8 cellular contexts compared by ENCODE assay signal in genomic region chr15:62119224-62119925, GRCh38. TPM values are rescaled to one million over a fixed set of nuclear protein-coding genes. Genes with fewer than 3 reads are reported as not detected.
A peak's percentile ranks its signal among the peaks of the same experiment; 100 is the strongest.
DNase-seq lines count a peak whose midpoint lies in the region; ATAC-seq and TF ChIP-seq lines count a peak whose summit lies in the region.

No MANE protein-coding gene starts in this region.

- peak overlapping the region; percentile 85 for H3K27ac Mint-ChIP-seq in endothelial cell (ENCODE audit: unreplicated experiment)
- H3K27ac Mint-ChIP-seq in natural killer cell treated with Interleukin-12 subunit alpha and Interleukin-12 subunit beta and Interleukin-15 and Interleukin-18, amount 100 ng/mL, for 72 hours, result peak overlapping the region; percentile 25 to 64

- peak; percentile 90 to 91 for ATAC-seq in natural killer cell treated with Interleukin-12 subunit alpha and Interleukin-12 subunit beta and Interleukin-15 and Interleukin-18, amount 100 ng/mL, for 72 hours
- ATAC-seq in HG03521 (IDR thresholded peaks at IDR 0.05; ENCODE audit: unreplicated experiment), result no peak
- no peak for ATAC-seq in HG03342 (IDR thresholded peaks at IDR 0.05; ENCODE audit: unreplicated experiment)

- no peaks in the 10 kb centered on the region for H3K36me3 Mint-ChIP-seq in endothelial cell (ENCODE audit: low read depth, unreplicated experiment)
- H3K36me3 Mint-ChIP-seq in natural killer cell treated with Interleukin-12 subunit alpha and Interleukin-12 subunit beta and Interleukin-15 and Interleukin-18, amount 100 ng/mL, for 72 hours, result no peaks in the 10 kb centered on the region

- H3K4me1 Mint-ChIP-seq in endothelial cell (ENCODE audit: unreplicated experiment), result peaks cover 53% of the 10 kb centered on the region
- peaks cover 11 to 22% of the 10 kb centered on the region in 2 donors for H3K4me1 Mint-ChIP-seq in natural killer cell treated with Interleukin-12 subunit alpha and Interleukin-12 subunit beta and Interleukin-15 and Interleukin-18, amount 100 ng/mL, for 72 hours (ENCODE audit: low read depth in 2 of 2)

- H3K27me3 Mint-ChIP-seq in endothelial cell (ENCODE audit: unreplicated experiment), result peaks cover 5% of the 10 kb centered on the region
- H3K27me3 Mint-ChIP-seq in natural killer cell treated with Interleukin-12 subunit alpha and Interleukin-12 subunit beta and Interleukin-15 and Interleukin-18, amount 100 ng/mL, for 72 hours, result peaks cover 9 to 16% of the 10 kb centered on the region in 2 donors

- H3K4me3 Mint-ChIP-seq in endothelial cell (ENCODE audit: unreplicated experiment), result no peak overlapping the region
- peak overlapping the region; percentile 49 for H3K4me3 Mint-ChIP-seq in natural killer cell treated with Interleukin-12 subunit alpha and Interleukin-12 subunit beta and Interleukin-15 and Interleukin-18, amount 100 ng/mL, for 72 hours

- no peak for TF ChIP-seq CTCF in endothelial cell (IDR thresholded peaks at IDR 0.05; ENCODE audit: unreplicated experiment)

- in situ Hi-C loops in SK-MEL-5 (cut with HindIII; ENCODE audit: low pct_unique_long_range_greater_than_20kb, low sequenced_read_pairs), result no loop called here

- DNase-seq in activated T-cell treated with anti-CD3 and anti-CD28 coated beads for 24 hours (ENCODE audit: low read depth), result peak; percentile 20
- DNase-seq in activated T-cell treated with anti-CD3 and anti-CD28 coated beads, Interleukin-2, amount 50 U/mL, for 1 hour, result no peak
- DNase-seq in SK-MEL-5 (ENCODE audit: low read depth, low spot score), result peak; percentile 54
- no peak for DNase-seq in endothelial cell (ENCODE audit: low spot score)
- no peak for DNase-seq in natural killer cell treated with Interleukin-12 subunit alpha and Interleukin-12 subunit beta and Interleukin-15 and Interleukin-18, amount 100 ng/mL, for 72 hours (ENCODE audit: low spot score)
- no peak for DNase-seq in GM19238 (ENCODE audit: insufficient read length, low spot score)

- H3K9me3 Mint-ChIP-seq in endothelial cell (ENCODE audit: unreplicated experiment), result no peaks in the 10 kb centered on the region
- H3K9me3 Mint-ChIP-seq in natural killer cell treated with Interleukin-12 subunit alpha and Interleukin-12 subunit beta and Interleukin-15 and Interleukin-18, amount 100 ng/mL, for 72 hours, result no peaks in the 10 kb centered on the region

RNA-seq across cellular contexts. Expression of gene C2CD4B, which starts 45.7 kb away (rescaled TPM):
- total RNA-seq in SK-MEL-5 (2014; rRNA removed; shearing (Covaris generic)), result not detected in 2 replicates
- not detected in 2 replicates for polyA plus RNA-seq in SK-MEL-5 (2015; cell fraction: cytosol; rRNA removed)
- polyA plus RNA-seq in SK-MEL-5 (2015; cell fraction: nucleus; rRNA removed), result not detected in 2 replicates
- total RNA-seq in endothelial cell (ENCODE audit: unreplicated experiment), result 19.1 TPM
- total RNA-seq in natural killer cell treated with Interleukin-12 subunit alpha and Interleukin-12 subunit beta and Interleukin-15 and Interleukin-18, amount 100 ng/mL, for 72 hours, result not detected

RNA-seq across cellular contexts. Expression of gene C2CD4A, which starts 52.6 kb away (rescaled TPM):
- total RNA-seq in SK-MEL-5 (2014; rRNA removed; shearing (Covaris generic)), result not detected in 2 replicates
- polyA plus RNA-seq in SK-MEL-5 (2015; cell fraction: cytosol; rRNA removed), result not detected in 2 replicates
- polyA plus RNA-seq in SK-MEL-5 (2015; cell fraction: nucleus; rRNA removed), result not detected in 2 replicates
- 0.18 TPM for total RNA-seq in endothelial cell (ENCODE audit: unreplicated experiment)
- total RNA-seq in natural killer cell treated with Interleukin-12 subunit alpha and Interleukin-12 subunit beta and Interleukin-15 and Interleukin-18, amount 100 ng/mL, for 72 hours, result not detected

RNA-seq across cellular contexts. Expression of gene VPS13C, which starts 59.1 kb away (rescaled TPM):
- 30.3 and 31.5 TPM in 2 replicates for total RNA-seq in SK-MEL-5 (2014; rRNA removed; shearing (Covaris generic))
- polyA plus RNA-seq in SK-MEL-5 (2015; cell fraction: cytosol; rRNA removed), result 16.2 and 20.8 TPM in 2 replicates
- polyA plus RNA-seq in SK-MEL-5 (2015; cell fraction: nucleus; rRNA removed), result 116 and 134 TPM in 2 replicates
- total RNA-seq in endothelial cell (ENCODE audit: unreplicated experiment), result 50.9 TPM
- 10 to 100 TPM; 92.0 to 93.0 TPM for total RNA-seq in natural killer cell treated with Interleukin-12 subunit alpha and Interleukin-12 subunit beta and Interleukin-15 and Interleukin-18, amount 100 ng/mL, for 72 hours

Comparison
In these comparisons a context has a peak if more than half of its experiments do, and no peak if none do; other contexts are left out.
1. DNase-seq: peak in activated T-cell treated with anti-CD3 and anti-CD28 coated beads for 24 hours (single experiment) and SK-MEL-5 (single experiment); none in activated T-cell treated with anti-CD3 and anti-CD28 coated beads, Interleukin-2, amount 50 U/mL, for 1 hour (single experiment), endothelial cell (single experiment), natural killer cell treated with Interleukin-12 subunit alpha and Interleukin-12 subunit beta and Interleukin-15 and Interleukin-18, amount 100 ng/mL, for 72 hours (single experiment) and GM19238 (single experiment).
2. ATAC-seq: peak in natural killer cell treated with Interleukin-12 subunit alpha and Interleukin-12 subunit beta and Interleukin-15 and Interleukin-18, amount 100 ng/mL, for 72 hours (2 of 2); none in HG03521 (single experiment) and HG03342 (single experiment).
3. RNA of gene C2CD4B, which starts 45.7 kb away (total RNA-seq): 19.1 TPM in endothelial cell (single experiment); not detected in natural killer cell treated with Interleukin-12 subunit alpha and Interleukin-12 subunit beta and Interleukin-15 and Interleukin-18, amount 100 ng/mL, for 72 hours and not detected in SK-MEL-5; every median in the first group is over 10 times any median in the second.